ENCODE assay signal across 19 cellular contexts in the genomic region with DNA sequence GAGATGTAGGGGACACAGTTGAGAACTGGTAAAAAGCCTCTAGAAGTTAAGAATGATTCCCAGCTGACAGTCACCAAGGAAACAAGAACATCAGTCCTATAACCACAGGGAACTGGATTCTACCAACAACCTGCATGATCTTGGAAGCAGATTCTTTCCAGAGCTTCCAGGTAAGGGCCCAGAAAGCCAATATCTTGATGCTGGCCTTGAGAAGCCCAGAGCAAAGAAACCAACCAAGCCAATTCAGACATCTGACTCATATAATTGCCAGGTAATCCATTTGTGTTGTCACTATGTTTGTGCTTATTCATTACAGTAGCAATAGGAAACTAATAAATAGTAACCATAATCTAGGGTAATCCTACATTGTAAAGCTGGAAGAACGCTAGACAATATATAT.
A peak's percentile ranks its signal among the peaks of the same experiment; 100 is the strongest.
DNase-seq lines count a peak whose midpoint lies in the region; ATAC-seq and TF ChIP-seq lines count a peak whose summit lies in the region.
"Had no signal": no experiment of that assay in that cellular context is flagged by ENCODE, and none has a peak within 500 bp of the region (broad histone marks: within the 10 kb centered on the region; RNA-seq: fewer than 3 reads in every experiment).

No MANE protein-coding gene starts in this region.

- intact Hi-C loops in PC-3 (cut with micrococcal nuclease) = no loop called here

- peak overlapping the region; percentile 9 for H3K27ac Mint-ChIP-seq in activated T-cell treated with anti-CD3 and anti-CD28 coated beads, Interleukin-2, amount 50 U/mL, for 24 hours
- no peak overlapping the region for H3K27ac Mint-ChIP-seq in activated T-cell treated with anti-CD3 and anti-CD28 coated beads, Interleukin-2, amount 50 U/mL, for 72 hours
- H3K27ac Mint-ChIP-seq in endodermal cell = peak overlapping the region; percentile 52

- peaks cover 63% of the 10 kb centered on the region for H3K36me3 Mint-ChIP-seq in activated T-cell treated with anti-CD3 and anti-CD28 coated beads, Interleukin-2, amount 50 U/mL, for 24 hours (ENCODE audit: low read depth)
- peaks cover 2 to 10% of the 10 kb centered on the region in 2 donors for H3K36me3 Mint-ChIP-seq in activated T-cell treated with anti-CD3 and anti-CD28 coated beads, Interleukin-2, amount 50 U/mL, for 72 hours (ENCODE audit: insufficient read depth in 2 of 2)
- H3K36me3 Mint-ChIP-seq in endodermal cell (ENCODE audit: low read depth) = peaks cover 27% of the 10 kb centered on the region

- TF ChIP-seq CTCF in PC-3 (conservative IDR thresholded peaks at IDR 0.05; ENCODE audit: low read depth, low read length) = no peak
- TF ChIP-seq CTCF in endodermal cell (conservative IDR thresholded peaks at IDR 0.05) = no peak
- no peak for TF ChIP-seq CTCF in GM10266 (IDR thresholded peaks at IDR 0.05; ENCODE audit: control insufficient read depth, insufficient read depth, low read depth, missing control alignments)

- H2AK5ac ChIP-seq in trophoblast cell (ENCODE audit: low read length) = no peak overlapping the region

- H3K9ac ChIP-seq in PC-3 (ENCODE audit: low read length) (no peak overlapping the region), endodermal cell (ENCODE audit: extremely low read depth, low read length, poor library complexity, severe bottlenecking) (no peak overlapping the region), trophoblast cell (ENCODE audit: low read length) (no peak overlapping the region)
- H3K9ac ChIP-seq: BLaER1 had no signal

- H3K4ac ChIP-seq in trophoblast cell (ENCODE audit: low read depth, low read length) = no peak overlapping the region

- H3K27me3 Mint-ChIP-seq in activated T-cell treated with anti-CD3 and anti-CD28 coated beads, Interleukin-2, amount 50 U/mL, for 24 hours = no peaks in the 10 kb centered on the region
- H3K27me3 Mint-ChIP-seq in activated T-cell treated with anti-CD3 and anti-CD28 coated beads, Interleukin-2, amount 50 U/mL, for 72 hours (ENCODE audit: low read depth) = no peaks in the 10 kb centered on the region
- no peaks in the 10 kb centered on the region for H3K27me3 Mint-ChIP-seq in endodermal cell (ENCODE audit: insufficient read depth)

- H3K4me1 Mint-ChIP-seq in activated T-cell treated with anti-CD3 and anti-CD28 coated beads, Interleukin-2, amount 50 U/mL, for 24 hours (ENCODE audit: low read depth) = peaks cover 10% of the 10 kb centered on the region
- peaks cover 5% of the 10 kb centered on the region for H3K4me1 Mint-ChIP-seq in activated T-cell treated with anti-CD3 and anti-CD28 coated beads, Interleukin-2, amount 50 U/mL, for 72 hours (ENCODE audit: low read depth)
- H3K4me1 Mint-ChIP-seq in endodermal cell = peaks cover 12% of the 10 kb centered on the region

- H2BK120ac ChIP-seq in trophoblast cell (ENCODE audit: insufficient read depth, low read length, poor library complexity) = no peak overlapping the region

- H3K4me3 ChIP-seq in PC-3 (ENCODE audit: low read length) = no peak overlapping the region
- no peak overlapping the region for H3K4me3 ChIP-seq in endodermal cell (ENCODE audit: low read length)
- H3K4me3 ChIP-seq in trophoblast cell (ENCODE audit: low read depth, low read length) = no peak overlapping the region
- H3K4me3 ChIP-seq: BLaER1, Peyer's patch had no signal

- no peaks in the 10 kb centered on the region for H3K9me2 ChIP-seq in PC-3 (replicated peaks; ENCODE audit: low read length)

- H3K4me3 Mint-ChIP-seq in activated T-cell treated with anti-CD3 and anti-CD28 coated beads, Interleukin-2, amount 50 U/mL, for 24 hours = no peak overlapping the region
- H3K4me3 Mint-ChIP-seq in activated T-cell treated with anti-CD3 and anti-CD28 coated beads, Interleukin-2, amount 50 U/mL, for 72 hours = no peak overlapping the region
- no peak overlapping the region for H3K4me3 Mint-ChIP-seq in endodermal cell
- H3K4me3 Mint-ChIP-seq: CD8-positive, alpha-beta T cell had no signal

- CTCF ChIA-PET in PC-3 (lab: Charles Lee) = interaction anchor here (0.7 kb wide), 1 partner anchor 497 kb away, joined by 6 read pairs; no protein-coding TSS in a partner anchor

- H3K79me2 ChIP-seq in PC-3 (ENCODE audit: low read length) (no peaks in the 10 kb centered on the region), trophoblast cell (ENCODE audit: control insufficient read depth, insufficient read depth, low read length, poor library complexity) (no peaks in the 10 kb centered on the region)

- no peaks in the 10 kb centered on the region for H3F3A ChIP-seq in PC-3 (ENCODE audit: low read length, unreplicated experiment)

- peaks cover 24% of the 10 kb centered on the region; the same call in 1 of the 2 replicates for H3K36me3 ChIP-seq in PC-3 (ENCODE audit: low read depth, low read length)
- peaks cover 62% of the 10 kb centered on the region for H3K36me3 ChIP-seq in endodermal cell (ENCODE audit: control insufficient read depth, insufficient read depth, low read length)
- H3K36me3 ChIP-seq in trophoblast cell (ENCODE audit: control insufficient read depth in 1 of 2, insufficient read depth in 2 of 2, low read length in 2 of 2) = peaks cover 9 to 10% of the 10 kb centered on the region in 2 experiments

- no peaks in the 10 kb centered on the region for H3K9me3 Mint-ChIP-seq in activated T-cell treated with anti-CD3 and anti-CD28 coated beads, Interleukin-2, amount 50 U/mL, for 24 hours
- H3K9me3 Mint-ChIP-seq in activated T-cell treated with anti-CD3 and anti-CD28 coated beads, Interleukin-2, amount 50 U/mL, for 72 hours = no peaks in the 10 kb centered on the region
- no peaks in the 10 kb centered on the region for H3K9me3 Mint-ChIP-seq in endodermal cell
- H3K9me3 Mint-ChIP-seq: CD8-positive, alpha-beta T cell had no signal

- no peak overlapping the region for H2AFZ ChIP-seq in PC-3 (ENCODE audit: low read length)
- no peak overlapping the region for H2AFZ ChIP-seq in trophoblast cell (ENCODE audit: insufficient read depth, low read length, poor library complexity)

- H4K20me1 ChIP-seq in PC-3 (ENCODE audit: low read length) = no peaks in the 10 kb centered on the region

- no peaks in the 10 kb centered on the region for H3K27me3 ChIP-seq in PC-3 (ENCODE audit: low read length)
- H3K27me3 ChIP-seq in endodermal cell (ENCODE audit: control insufficient read depth, insufficient read depth, low read length, poor library complexity, severe bottlenecking) = no peaks in the 10 kb centered on the region
- H3K27me3 ChIP-seq in trophoblast cell (ENCODE audit: insufficient read depth, low read length) = no peaks in the 10 kb centered on the region
- H3K27me3 ChIP-seq: BLaER1, Peyer's patch had no signal

- no peak overlapping the region for H2BK5ac ChIP-seq in trophoblast cell (ENCODE audit: low read depth, low read length, poor library complexity)

- POLR2A ChIA-PET in PC-3 (lab: Charles Lee; ENCODE audit: unreplicated experiment) = no interaction called here

- H4K8ac ChIP-seq in trophoblast cell (ENCODE audit: low read depth, low read length) = no peak overlapping the region

- H3K23ac ChIP-seq in trophoblast cell (ENCODE audit: low read length) = no peak overlapping the region

- no peak overlapping the region for H4K91ac ChIP-seq in trophoblast cell (ENCODE audit: low read depth, low read length)

- H3K4me1 ChIP-seq in PC-3 (ENCODE audit: insufficient read depth, low read length) (0 out of 2 replicates have a peak, but pooled peaks cover 4% of the 10 kb centered on the region), endodermal cell (ENCODE audit: control insufficient read depth, insufficient read depth, low read length) (no peaks in the 10 kb centered on the region), trophoblast cell (ENCODE audit: control insufficient read depth in 1 of 2, insufficient read depth in 2 of 2, low read length in 2 of 2) (peaks cover 0 to 2% of the 10 kb centered on the region in 2 experiments)
- H3K4me1 ChIP-seq: BLaER1, Peyer's patch had no signal

- H3K27ac ChIP-seq in PC-3 (ENCODE audit: low read length) (no peak overlapping the region), endodermal cell (ENCODE audit: low read depth, low read length) (no peak overlapping the region), trophoblast cell (ENCODE audit: low read depth, low read length) (no peak overlapping the region)
- H3K27ac ChIP-seq: BLaER1, Peyer's patch had no signal

- WGBS in endodermal cell (ENCODE audit: insufficient coverage in 1 of 2, insufficient read length in 1 of 2), 2 experiments = 71% methylated on average over 1 of the region's 1 CpG; no CpG with 5 or more reads in 1 of the 2 experiments
- WGBS in trophoblast cell (ENCODE audit: extremely low coverage, insufficient coverage, insufficient read length) = no CpG with 5 or more reads among the region's 1 CpG

- no peaks in the 10 kb centered on the region for H3K79me1 ChIP-seq in trophoblast cell (ENCODE audit: low read length)

- no peaks in the 10 kb centered on the region for H3K9me3 ChIP-seq in PC-3 (ENCODE audit: low read length)
- H3K9me3 ChIP-seq in endodermal cell (ENCODE audit: control insufficient read depth, low read length) = no peaks in the 10 kb centered on the region
- no peaks in the 10 kb centered on the region for H3K9me3 ChIP-seq in trophoblast cell (ENCODE audit: insufficient read depth, low read depth, low read length)
- H3K9me3 ChIP-seq: BLaER1, Peyer's patch had no signal

- H3K4me2 ChIP-seq in PC-3 (ENCODE audit: low read length) (no peak overlapping the region), trophoblast cell (ENCODE audit: low read length) (no peak overlapping the region)
- H3K4me2 ChIP-seq: BLaER1 had no signal

- H4K12ac ChIP-seq in trophoblast cell (ENCODE audit: low read depth, low read length) = no peak overlapping the region

- no peak for ATAC-seq in activated T-cell treated with anti-CD3 and anti-CD28 coated beads, Interleukin-2, amount 50 U/mL, for 72 hours (replicated peaks in 1 of 2)
- ATAC-seq in PC-3 (peak; percentile 37; the same call in 1 of the 2 replicates), HG02571 (IDR thresholded peaks at IDR 0.05; ENCODE audit: unreplicated experiment) (no peak)
- ATAC-seq: CD8-positive, alpha-beta T cell; Right ventricle myocardium inferior had no signal

- no peak for DNase-seq in activated T-cell treated with anti-CD3 and anti-CD28 coated beads, Interleukin-2, amount 50 U/mL, for 24 hours
- no peak for DNase-seq in activated T-cell treated with anti-CD3 and anti-CD28 coated beads, Interleukin-2, amount 50 U/mL, for 72 hours
- DNase-seq in PC-3 = peak; percentile 37
- DNase-seq in endodermal cell = no peak
- peak; percentile 63 to 77 for DNase-seq in trophoblast cell
- no peak for DNase-seq in kidney glomerular epithelial cell (lab: John Stamatoyannopoulos, UW)
- no peak for DNase-seq in GM10266 (ENCODE audit: extremely low spot score)
- DNase-seq: 8988T; CD8-positive, alpha-beta T cell; DMS79; KBM-7; NCI-H1436; NCI-H2029 treated with DMSO at 0.1 percent for 48 hours; NCI-H2171 treated with DMSO at 0.1 percent for 48 hours; NCI-H510A; Peyer's patch had no signal

- H3K18ac ChIP-seq in trophoblast cell (ENCODE audit: low read length) = no peak overlapping the region

- no peak overlapping the region for H2BK12ac ChIP-seq in trophoblast cell (ENCODE audit: low read length)

- BruUV-seq in PC-3 (replicated peaks; lab: Mats Ljungman, UMichigan) = no TSS peak

- H3K14ac ChIP-seq in trophoblast cell (ENCODE audit: low read length) = no peak overlapping the region

Comparison
In these comparisons a context has a peak if more than half of its experiments do, and no peak if none do; other contexts are left out.
1. DNase-seq: peak in PC-3 (single experiment) and trophoblast cell (2 of 2); none in activated T-cell treated with anti-CD3 and anti-CD28 coated beads, Interleukin-2, amount 50 U/mL, for 24 hours (single experiment), activated T-cell treated with anti-CD3 and anti-CD28 coated beads, Interleukin-2, amount 50 U/mL, for 72 hours (0 of 2), endodermal cell (single experiment), kidney glomerular epithelial cell (single experiment) and GM10266 (single experiment).